In the genomic region with DNA sequence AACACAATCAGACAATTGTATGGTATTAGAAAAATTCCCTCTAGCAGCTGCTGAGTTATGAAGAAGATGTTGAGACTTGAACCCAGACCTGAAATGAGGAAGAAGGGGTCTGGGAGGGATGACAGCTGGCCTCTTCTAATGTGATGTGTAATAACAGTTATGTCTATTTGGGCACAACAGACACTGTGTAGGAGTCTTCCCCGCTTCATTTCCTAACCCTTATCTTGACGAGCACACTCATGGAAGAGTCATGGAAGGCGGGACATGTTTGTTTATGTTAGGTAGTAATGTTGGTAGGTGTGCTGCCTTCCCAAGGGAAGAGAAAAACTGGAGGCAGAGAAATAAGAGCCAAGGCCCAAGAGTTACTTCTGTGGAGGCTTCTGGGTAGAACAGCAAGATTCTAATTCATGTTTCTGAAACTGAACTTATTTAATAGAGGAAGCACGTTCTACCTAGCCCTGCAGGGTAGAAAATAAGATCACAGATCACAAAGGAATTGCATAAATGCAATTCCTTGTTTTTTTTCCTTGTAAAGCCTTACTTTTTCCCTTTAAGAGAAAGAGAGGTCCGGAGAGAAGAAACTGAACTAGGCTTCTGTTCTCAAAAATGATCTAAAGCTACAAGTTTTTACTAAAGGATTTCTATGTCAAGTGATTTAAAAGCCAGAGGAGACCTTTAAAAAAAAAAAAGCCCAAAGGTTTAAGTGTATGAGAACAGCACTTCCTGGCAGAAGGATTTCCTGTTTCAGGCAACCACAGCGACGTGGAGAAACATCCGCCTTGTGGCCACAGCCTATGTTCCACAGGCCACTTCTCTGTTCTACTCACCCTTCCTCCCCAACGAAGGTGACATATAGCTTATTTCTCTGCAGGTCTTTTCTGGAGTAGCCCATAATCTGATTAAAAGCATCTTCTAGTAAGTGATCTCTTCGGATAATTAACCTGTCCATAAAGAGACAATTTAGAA, we compare ENCODE assay signal across 8 cellular contexts.
DNase-seq lines count a peak whose midpoint lies in the region; ATAC-seq and TF ChIP-seq lines count a peak whose summit lies in the region.

No MANE protein-coding gene starts in this region.

- H3K36me3 ChIP-seq in BE2C, result no peaks in the 10 kb centered on the region

- ATAC-seq in GM19023 (IDR thresholded peaks at IDR 0.05; ENCODE audit: unreplicated experiment) (peak; percentile 85), HG03066 (IDR thresholded peaks at IDR 0.05; ENCODE audit: low read depth, unreplicated experiment) (peak; percentile 76), left cardiac atrium (peak; percentile 76 to 82)

- CTCF ChIA-PET in RWPE1 (lab: Yijun Ruan, JAX), result interaction anchor here (0.6 to 1.2 kb wide), 4 partner anchors 16 to 141 kb away, joined by 3 to 4 read pairs (median 4); no protein-coding TSS in a partner anchor

- peaks cover 18% of the 10 kb centered on the region for H3K4me1 ChIP-seq in BE2C

- H3K4me3 ChIP-seq in BE2C (ENCODE audit: low read depth, low read length), result no peak overlapping the region

- DNase-seq in RWPE1 (ENCODE audit: low spot score) (peak; percentile 59), left cardiac atrium (peak; percentile 59), BE2C (no peak), mesenteric fat pad (ENCODE audit: low spot score) (no peak)
- DNase-seq in activated effector memory CD4-positive, alpha-beta T cell treated with Interleukin-2 at 50 U/mL for 16 hours, result peak; percentile 74
- DNase-seq in stimulated activated CD4-positive, alpha-beta T cell treated with anti-CD3 and anti-CD28 coated beads, Interleukin-2, amount 100 ng/mL, for 24 hours, result peak; percentile 75 to 76

- TF ChIP-seq CTCF in RWPE1 (conservative IDR thresholded peaks at IDR 0.05; ENCODE audit: low read depth) (no peak), BE2C (IDR thresholded peaks at IDR 0.05; ENCODE audit: low read depth, low read length) (no peak)

- H3K27me3 ChIP-seq in BE2C, result no peaks in the 10 kb centered on the region

- intact Hi-C loops in left cardiac atrium (cut with DNase I), result no loop called here

- no peaks in the 10 kb centered on the region; the same call in 1 of the 2 replicates for H3K9me3 ChIP-seq in BE2C

- POLR2A ChIA-PET in RWPE1 (lab: Yijun Ruan, JAX; ENCODE audit: low non-redundant PET), result no interaction called here

- H3K27ac ChIP-seq in RWPE1, result no peak overlapping the region

Comparison
In these comparisons a context has a peak if more than half of its experiments do, and no peak if none do; other contexts are left out.
1. DNase-seq: peak in RWPE1 (single experiment), activated effector memory CD4-positive, alpha-beta T cell treated with Interleukin-2 at 50 U/mL for 16 hours (single experiment), left cardiac atrium (single experiment) and stimulated activated CD4-positive, alpha-beta T cell treated with anti-CD3 and anti-CD28 coated beads, Interleukin-2, amount 100 ng/mL, for 24 hours (2 of 2); none in BE2C (single experiment) and mesenteric fat pad (single experiment).
2. Peak in every context shown above with its lines, with median percentiles within 50 percentile points of each other: ATAC-seq.